ENCODE assay signal across 8 cellular contexts in the genomic region with DNA sequence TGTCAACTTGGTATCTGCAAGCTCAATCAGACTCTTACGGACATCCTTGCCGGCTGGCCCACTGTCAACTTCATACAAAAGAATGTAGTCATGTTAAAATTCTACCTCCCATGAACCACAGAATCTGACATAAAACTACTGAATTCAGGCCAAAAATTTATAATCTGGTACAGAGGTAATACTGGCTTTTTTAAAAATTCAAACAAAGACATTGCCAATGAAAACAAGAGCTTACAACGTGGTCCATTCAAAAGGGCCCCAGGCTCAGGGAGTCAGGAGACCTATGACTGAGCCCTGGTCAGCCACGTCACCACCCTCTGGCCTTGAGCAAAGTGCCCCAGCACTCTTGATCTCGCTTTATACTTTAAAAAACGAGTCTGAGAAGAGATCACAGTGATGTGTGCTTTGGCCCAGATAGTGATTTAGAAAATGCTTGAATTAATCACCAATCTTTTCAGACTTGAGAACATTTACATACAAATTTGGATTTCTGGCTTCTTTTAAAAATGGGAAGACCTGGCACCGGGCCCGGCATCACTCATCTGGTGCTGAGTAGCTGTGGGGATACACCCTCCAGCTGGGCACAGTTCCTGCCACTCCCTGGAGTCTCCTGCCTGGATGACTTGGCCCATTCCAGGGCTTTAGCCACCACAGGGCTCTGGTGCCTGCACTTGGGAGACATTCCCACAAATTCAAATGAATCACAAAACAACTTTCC.
DNase-seq lines count a peak whose midpoint lies in the region; ATAC-seq and TF ChIP-seq lines count a peak whose summit lies in the region.

No MANE protein-coding gene starts in this region.

- H3K4me3 ChIP-seq in ACC112 (ENCODE audit: low read depth, low read length) (peak overlapping the region; percentile 47), body of pancreas (no peak overlapping the region), tibial nerve (no peak overlapping the region)

- H2AFZ ChIP-seq in ACC112 (ENCODE audit: low read length, unreplicated experiment), result no peak overlapping the region

- DNase-seq in body of pancreas (peak; percentile 41 to 58 (median 49)), kidney tubule cell (ENCODE audit: low spot score) (peak; percentile 96), tibial nerve (ENCODE audit: low spot score in 2 of 2) (peak; percentile 60), cerebellum (ENCODE audit: low spot score) (no peak), NCI-H187 (lab: John Stamatoyannopoulos, UW) (no peak), GM13976 (ENCODE audit: low spot score) (no peak)

- ATAC-seq in HG02798 (IDR thresholded peaks at IDR 0.05; ENCODE audit: poor library complexity, unreplicated experiment), result peak; percentile 26
- ATAC-seq in body of pancreas, result peak; percentile 50

- H3K36me3 ChIP-seq in ACC112 (ENCODE audit: insufficient read depth, low read length), result no peaks in the 10 kb centered on the region
- no peaks in the 10 kb centered on the region for H3K36me3 ChIP-seq in body of pancreas (replicated peaks in 1 of 2; ENCODE audit: insufficient read depth in 1 of 2, low read depth in 2 of 2)
- no peaks in the 10 kb centered on the region for H3K36me3 ChIP-seq in tibial nerve

- TF ChIP-seq POLR2A in body of pancreas (IDR thresholded peaks at IDR 0.05), result no peak
- no peak for TF ChIP-seq POLR2A in tibial nerve (IDR thresholded peaks at IDR 0.05)

- no peaks in the 10 kb centered on the region for H3K27me3 ChIP-seq in ACC112 (ENCODE audit: insufficient read depth, low read length)
- H3K27me3 ChIP-seq in body of pancreas, result no peaks in the 10 kb centered on the region
- H3K27me3 ChIP-seq in tibial nerve, result no peaks in the 10 kb centered on the region

- in situ Hi-C loops in GM13976 (cut with MboI; ENCODE audit: low sequenced_read_pairs, unreplicated experiment), result no loop called here

- H3K27ac ChIP-seq in ACC112 (ENCODE audit: low read depth, low read length) (peak overlapping the region; percentile 91), body of pancreas (peak overlapping the region in 3 of 4 donors; percentile 32 to 52 (median 37)), tibial nerve (peak overlapping the region in 3 of 4 donors; percentile 16 to 85 (median 76))

- peak in 1 of 2 donors; percentile 64 for TF ChIP-seq EP300 in tibial nerve (IDR thresholded peaks at IDR 0.05)

- no peaks in the 10 kb centered on the region for H3K9me3 ChIP-seq in body of pancreas
- no peaks in the 10 kb centered on the region for H3K9me3 ChIP-seq in tibial nerve

- no peak for TF ChIP-seq CTCF in body of pancreas (IDR thresholded peaks at IDR 0.05)
- TF ChIP-seq CTCF in tibial nerve (IDR thresholded peaks at IDR 0.05), result no peak
- TF ChIP-seq CTCF in GM13976 (IDR thresholded peaks at IDR 0.05; ENCODE audit: borderline replicate concordance, control extremely low read depth, extremely low read depth, insufficient read depth, missing control alignments), result no peak

- H3K79me2 ChIP-seq in ACC112 (ENCODE audit: control insufficient read depth, insufficient read depth, low read length, unreplicated experiment), result peaks cover 57% of the 10 kb centered on the region

- intact Hi-C loops in body of pancreas (cut with DNase I), result no loop called here

- H3K4me1 ChIP-seq in ACC112 (ENCODE audit: control insufficient read depth, insufficient read depth, low read length, unreplicated experiment), result peaks cover 74% of the 10 kb centered on the region
- peaks cover 44% of the 10 kb centered on the region for H3K4me1 ChIP-seq in body of pancreas
- H3K4me1 ChIP-seq in tibial nerve, result peaks cover 0 to 85% (median 49%) of the 10 kb centered on the region in 4 donors

- 43 to 48% methylated on average over 8 of the region's 8 CpGs for WGBS in body of pancreas, 2 donors
- WGBS in tibial nerve, 2 donors, result 17 to 25% methylated on average over 8 of the region's 8 CpGs

Comparison
In these comparisons a context has a peak if more than half of its experiments do, and no peak if none do; other contexts are left out.
1. H3K27ac ChIP-seq: peak in every context shown above with its lines; median percentile 91 in ACC112; 76 in tibial nerve; 37 in body of pancreas.
2. DNase-seq: peak in body of pancreas (4 of 4), kidney tubule cell (single experiment) and tibial nerve (2 of 2); none in cerebellum (single experiment), NCI-H187 (0 of 2) and GM13976 (single experiment).